ENCODE assay signal across 28 cellular contexts in the genomic region with DNA sequence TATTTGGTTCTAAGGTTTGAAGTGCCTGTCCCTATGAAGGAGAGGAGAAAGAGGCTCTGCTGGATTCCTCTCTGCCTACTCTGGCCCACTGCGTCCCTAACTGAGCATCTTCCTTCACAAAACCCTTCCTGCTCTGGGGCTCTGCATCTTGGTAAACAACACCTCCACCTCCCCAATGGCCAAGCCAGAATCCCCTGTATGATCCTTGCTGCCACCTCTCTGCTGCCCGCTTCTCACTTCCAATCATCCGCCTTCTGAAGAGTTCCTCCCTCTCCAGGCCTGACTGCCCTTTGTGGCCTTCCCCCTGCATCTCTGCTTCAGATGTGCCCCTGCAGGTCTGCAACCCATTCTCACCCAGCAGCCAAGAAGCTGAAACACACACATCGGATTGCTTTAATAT.
A peak's percentile ranks its signal among the peaks of the same experiment; 100 is the strongest.
DNase-seq lines count a peak whose midpoint lies in the region; ATAC-seq, FAIRE-seq and TF ChIP-seq lines count a peak whose summit lies in the region.
"Had no signal": no experiment of that assay in that cellular context is flagged by ENCODE, and none has a peak within 500 bp of the region (broad histone marks: within the 10 kb centered on the region; RNA-seq: fewer than 3 reads in every experiment).

No MANE protein-coding gene starts in this region.

- no peak overlapping the region for H3K4me2 ChIP-seq in Karpas-422 (ENCODE audit: low read depth, low read length, poor library complexity, severe bottlenecking)
- H3K4me2 ChIP-seq: A549, BLaER1 had no signal

- H3K4me3 ChIP-seq in A673 (ENCODE audit: low read depth, low read length, poor library complexity, severe bottlenecking), result no peak overlapping the region
- no peak overlapping the region for H3K4me3 ChIP-seq in Karpas-422 (ENCODE audit: low read length)
- no peak overlapping the region for H3K4me3 ChIP-seq in endodermal cell (ENCODE audit: low read length)
- H3K4me3 ChIP-seq in esophagus squamous epithelium, result no peak overlapping the region
- H3K4me3 ChIP-seq: A549, BLaER1, GM12878 had no signal

- FAIRE-seq in frontal cortex (lab: Jason Lieb, UNC), result no peak
- FAIRE-seq: A549, GM12878, GM12892, GM18507 had no signal

- H3K36me3 Mint-ChIP-seq in endodermal cell (ENCODE audit: low read depth), result no peaks in the 10 kb centered on the region
- H3K36me3 Mint-ChIP-seq: CD14-positive monocyte; CD4-positive, CD25-positive, alpha-beta regulatory T cell; CD8-positive, alpha-beta T cell had no signal

- H3K27ac ChIP-seq in A673 (ENCODE audit: low read depth, low read length, poor library complexity, severe bottlenecking) (peak overlapping the region; percentile 17), Karpas-422 (ENCODE audit: low read length) (no peak overlapping the region), endodermal cell (ENCODE audit: low read depth, low read length) (no peak overlapping the region), esophagus squamous epithelium (no peak overlapping the region)
- H3K27ac ChIP-seq: 22Rv1, A549, BLaER1 had no signal

- no TSS peak for BruUV-seq in A673 (replicated peaks; lab: Mats Ljungman, UMichigan)

- intact Hi-C loops in A673 (cut with micrococcal nuclease; ENCODE audit: unreplicated experiment), result no loop called here
- intact Hi-C loops in esophagus squamous epithelium (cut with DNase I), result no loop called here

- H3K27me3 Mint-ChIP-seq in endodermal cell (ENCODE audit: insufficient read depth), result peaks cover 6% of the 10 kb centered on the region

- CTCF ChIA-PET in A673 (lab: Charles Lee), result no interaction called here

- H3K9me3 Mint-ChIP-seq in endodermal cell, result no peaks in the 10 kb centered on the region
- H3K9me3 Mint-ChIP-seq: CD14-positive monocyte; CD8-positive, alpha-beta T cell had no signal

- no peaks in the 10 kb centered on the region for H3K27me3 ChIP-seq in A673 (replicated peaks; ENCODE audit: insufficient read depth, low read depth, low read length, poor library complexity)
- H3K27me3 ChIP-seq in Karpas-422 (ENCODE audit: low read length), result no peaks in the 10 kb centered on the region; the same call in 1 of the 2 replicates
- peaks cover 18% of the 10 kb centered on the region for H3K27me3 ChIP-seq in endodermal cell (ENCODE audit: control insufficient read depth, insufficient read depth, low read length, poor library complexity, severe bottlenecking)
- peaks cover 0 to 60% (median 0%) of the 10 kb centered on the region in 4 donors for H3K27me3 ChIP-seq in esophagus squamous epithelium
- H3K27me3 ChIP-seq: BE2C, BLaER1 had no signal

- DNase-seq in A673 (ENCODE audit: low spot score) (no peak), Karpas-422 (peak; percentile 0), endodermal cell (peak; percentile 57), retina (peak; percentile 20), esophagus squamous epithelium (lab: John Stamatoyannopoulos, UW) (no peak), frontal cortex (ENCODE audit: low spot score in 2 of 2) (no peak)
- DNase-seq: ACHN; BE2C; C1 segment of cervical spinal cord; Caco-2; Calu3; CD4-positive, CD25-positive, alpha-beta regulatory T cell; CD8-positive, alpha-beta T cell; DMS 273 treated with DMSO at 0.1 percent for 48 hours; DMS153; DMS53; DMS79; DND-41; EL; GDM1 had no signal

- no peak overlapping the region for H3K27ac Mint-ChIP-seq in endodermal cell
- H3K27ac Mint-ChIP-seq: CD14-positive monocyte; CD4-positive, CD25-positive, alpha-beta regulatory T cell; CD8-positive, alpha-beta T cell had no signal

- no peaks in the 10 kb centered on the region for H3K36me3 ChIP-seq in A673 (ENCODE audit: insufficient read depth, low read length, poor library complexity, severe bottlenecking)
- no peaks in the 10 kb centered on the region for H3K36me3 ChIP-seq in Karpas-422 (ENCODE audit: insufficient read depth, low read length)
- no peaks in the 10 kb centered on the region for H3K36me3 ChIP-seq in endodermal cell (ENCODE audit: control insufficient read depth, insufficient read depth, low read length)
- H3K36me3 ChIP-seq in esophagus squamous epithelium, result no peaks in the 10 kb centered on the region
- H3K36me3 ChIP-seq: BE2C, BLaER1 had no signal

- no peak for ATAC-seq in GM21619 (IDR thresholded peaks at IDR 0.05; ENCODE audit: unreplicated experiment)
- ATAC-seq: A549; CD8-positive, alpha-beta T cell; GM12878 had no signal

- H3K9me3 ChIP-seq in A673 (ENCODE audit: low read depth, low read length, poor library complexity, severe bottlenecking) (no peaks in the 10 kb centered on the region), Karpas-422 (ENCODE audit: low read length) (no peaks in the 10 kb centered on the region), endodermal cell (ENCODE audit: control insufficient read depth, low read length) (no peaks in the 10 kb centered on the region), esophagus squamous epithelium (no peaks in the 10 kb centered on the region)
- H3K9me3 ChIP-seq: BE2C, BLaER1, Caco-2 had no signal

- no peak for TF ChIP-seq CTCF in A673 (conservative IDR thresholded peaks at IDR 0.05; ENCODE audit: low read depth, low read length)
- TF ChIP-seq CTCF in endodermal cell (conservative IDR thresholded peaks at IDR 0.05), result no peak
- no peak for TF ChIP-seq CTCF in esophagus squamous epithelium (IDR thresholded peaks at IDR 0.05)

- no peaks in the 10 kb centered on the region for H4K20me1 ChIP-seq in Karpas-422 (ENCODE audit: insufficient read depth, low read depth, low read length)
- H4K20me1 ChIP-seq: BLaER1 had no signal

- H3K79me2 ChIP-seq in Karpas-422 (ENCODE audit: low read length), result no peaks in the 10 kb centered on the region

- H2AFZ ChIP-seq in Karpas-422 (ENCODE audit: low read length), result no peak overlapping the region

- H3K4me1 ChIP-seq in A673 (ENCODE audit: insufficient read depth, low read length, poor library complexity, severe bottlenecking) (peaks cover 22% of the 10 kb centered on the region), Karpas-422 (ENCODE audit: low read length) (no peaks in the 10 kb centered on the region), endodermal cell (ENCODE audit: control insufficient read depth, insufficient read depth, low read length) (no peaks in the 10 kb centered on the region), esophagus squamous epithelium (no peaks in the 10 kb centered on the region)
- H3K4me1 ChIP-seq: BLaER1, Caco-2 had no signal

- no peaks in the 10 kb centered on the region for H3K4me1 Mint-ChIP-seq in endodermal cell
- H3K4me1 Mint-ChIP-seq: CD14-positive monocyte had no signal

- 82 to 89% methylated on average over 3 to 4 of the region's 4 CpGs for WGBS in endodermal cell (ENCODE audit: insufficient coverage in 1 of 2, insufficient read length in 1 of 2), 2 experiments
- 59 to 75% methylated on average over 4 of the region's 4 CpGs for WGBS in esophagus squamous epithelium, 2 donors

- TF ChIP-seq POLR2A in esophagus squamous epithelium (IDR thresholded peaks at IDR 0.05), result no peak

- H3K9ac ChIP-seq in Karpas-422 (ENCODE audit: low read length) (no peak overlapping the region), endodermal cell (ENCODE audit: extremely low read depth, low read length, poor library complexity, severe bottlenecking) (no peak overlapping the region)
- H3K9ac ChIP-seq: BLaER1 had no signal

- no peaks in the 10 kb centered on the region for H3K9me2 ChIP-seq in Karpas-422 (replicated peaks; ENCODE audit: insufficient read depth, low read length)

- POLR2A ChIA-PET in A673 (lab: Charles Lee; ENCODE audit: low non-redundant PET), result no interaction called here

- no peak overlapping the region for H3K4me3 Mint-ChIP-seq in endodermal cell
- H3K4me3 Mint-ChIP-seq: CD14-positive monocyte; CD4-positive, CD25-positive, alpha-beta regulatory T cell; CD8-positive, alpha-beta T cell had no signal

Comparison
In these comparisons a context has a peak if more than half of its experiments do, and no peak if none do; other contexts are left out.
1. DNase-seq: peak in Karpas-422 (single experiment), endodermal cell (single experiment) and retina (single experiment); none in A673 (single experiment), esophagus squamous epithelium (single experiment) and frontal cortex (0 of 2).